Comparison of ENCODE assay signal across 1 cellular context in genomic region chr7:6579446-6579845, GRCh38.
TF ChIP-seq lines count a peak whose summit lies in the region.

No MANE protein-coding gene starts in this region.

TF ChIP-seq in HCT116, 20 proteins besides CTCF, POLR2A, EP300 and RAD21:
- TF ChIP-seq ZBTB33 (IDR thresholded peaks at IDR 0.05; ENCODE audit: extremely low read depth, insufficient replicate concordance, low read length) (no peak), EZH2 (IDR thresholded peaks at IDR 0.05) (no peak), JUND (IDR thresholded peaks at IDR 0.05) (no peak), ZFX (IDR thresholded peaks at IDR 0.05) (no peak), POLR2AphosphoS5 (IDR thresholded peaks at IDR 0.05; ENCODE audit: low read depth, low read length) (no peak)
